Comparison of ENCODE assay signal across 17 cellular contexts in the genomic region with DNA sequence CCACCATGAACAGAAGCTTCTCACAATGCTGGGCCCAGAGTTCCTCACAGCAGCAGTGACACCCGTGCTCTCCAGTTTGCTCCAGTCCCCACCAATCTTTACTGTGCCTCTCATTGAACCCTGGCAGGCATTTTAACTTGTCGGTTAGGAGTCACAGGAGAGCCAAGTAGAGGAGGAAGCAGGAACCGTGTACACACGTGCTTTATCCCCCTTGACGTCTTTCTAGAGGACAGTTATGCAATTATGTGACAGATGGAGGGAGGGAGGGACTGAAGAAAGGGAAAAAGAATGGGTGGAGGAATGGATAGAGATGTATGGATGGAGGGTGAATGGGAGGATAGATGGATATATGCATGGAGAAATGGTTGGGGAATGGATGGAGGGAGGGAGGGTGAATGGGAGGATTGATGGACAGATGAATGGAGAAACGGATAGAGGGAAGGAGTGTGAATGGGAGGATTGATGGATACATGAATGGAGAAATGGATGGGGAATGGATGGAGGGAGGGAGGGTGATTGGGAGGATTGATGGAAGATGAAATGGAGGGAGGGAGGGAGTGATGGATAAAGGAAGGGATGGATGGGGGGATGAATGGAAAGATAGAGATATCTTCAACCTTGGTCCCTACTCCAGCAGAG.
"Had no signal": no experiment of that assay in that cellular context is flagged by ENCODE, and none has a peak within 500 bp of the region (broad histone marks: within the 10 kb centered on the region; RNA-seq: fewer than 3 reads in every experiment).

No MANE protein-coding gene starts in this region.

- H3K4me3 ChIP-seq: adrenal gland, cardiac muscle cell, heart left ventricle, prostate gland, testis, upper lobe of left lung had no signal

- H3K36me3 ChIP-seq: adrenal gland, cardiac muscle cell, heart left ventricle, prostate gland, upper lobe of left lung, WERI-Rb-1 had no signal

- H3K27me3 ChIP-seq: adrenal gland, cardiac muscle cell, heart left ventricle, testis, upper lobe of left lung had no signal

- H3K9me3 ChIP-seq: adrenal gland, heart left ventricle, prostate gland, testis, upper lobe of left lung had no signal

- H3K4me1 ChIP-seq: adrenal gland, heart left ventricle, prostate gland, upper lobe of left lung had no signal

- ATAC-seq: activated T-cell treated with anti-CD3 and anti-CD28 coated beads, Interleukin-2, amount 50 U/mL, for 4 hours; heart left ventricle; natural killer cell; sciatic nerve had no signal

- H3K27ac ChIP-seq: adrenal gland, cardiac muscle cell, epithelial cell of prostate, heart left ventricle, prostate gland, upper lobe of left lung, WERI-Rb-1 had no signal

- DNase-seq: activated CD4-positive, alpha-beta memory T cell treated with anti-CD3 and anti-CD28 coated beads, Interleukin-2, amount 10 ng/mL, durations not matched to agents 7 days and 5 days; activated effector memory CD4-positive, alpha-beta T cell treated with anti-CD3 and anti-CD28 coated beads, Interleukin-2, amount 50 U/mL, for 16 hours; activated T-cell treated with anti-CD3 and anti-CD28 coated beads, Interleukin-2, amount 50 U/mL, for 4 hours; adrenal gland; immature natural killer cell; mesendoderm; natural killer cell; nucleus accumbens; testis; upper lobe of left lung; WERI-Rb-1 had no signal

- FAIRE-seq: frontal cortex had no signal
